Comparison of ENCODE assay signal across 20 cellular contexts in the genomic region with DNA sequence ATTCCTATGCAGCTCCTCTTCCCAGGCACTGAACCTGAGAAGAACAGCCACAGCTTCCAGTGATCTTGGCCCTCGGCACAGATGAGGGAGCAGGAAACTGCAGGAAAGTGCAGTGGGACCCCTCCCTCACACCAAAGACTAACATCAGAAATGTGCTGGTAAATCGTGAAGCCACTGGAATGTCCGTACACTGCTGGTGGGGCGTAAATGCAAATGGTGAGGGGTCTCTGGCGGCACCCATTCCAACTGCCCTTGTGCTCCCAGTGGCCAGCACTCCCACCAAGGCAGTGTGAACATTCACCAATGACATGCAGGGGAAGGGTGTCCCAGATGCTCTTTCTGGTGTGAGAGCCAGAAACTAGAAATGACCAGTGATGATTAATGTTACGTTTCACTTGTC.
DNase-seq lines count a peak whose midpoint lies in the region; ATAC-seq, FAIRE-seq and TF ChIP-seq lines count a peak whose summit lies in the region.
"Had no signal": no experiment of that assay in that cellular context is flagged by ENCODE, and none has a peak within 500 bp of the region (broad histone marks: within the 10 kb centered on the region; RNA-seq: fewer than 3 reads in every experiment).

No MANE protein-coding gene starts in this region.

- intact Hi-C loops in kidney (cut with DNase I) (no loop called here), HepG2 (cut with micrococcal nuclease; ENCODE audit: unreplicated experiment) (no loop called here)

- no peak for TF ChIP-seq RAD21 in HepG2 (CRISPR knock-in tag; IDR thresholded peaks at IDR 0.05)

- no peaks in the 10 kb centered on the region for H3K36me3 Mint-ChIP-seq in type B pancreatic cell

- H3K9ac ChIP-seq in kidney (ENCODE audit: low read length in 2 of 2) (no peak overlapping the region), HepG2 (ENCODE audit: insufficient read depth, low read depth, low read length) (no peak overlapping the region)
- H3K9ac ChIP-seq: GM23248 had no signal

- no peaks in the 10 kb centered on the region for H3K4me1 Mint-ChIP-seq in type B pancreatic cell (ENCODE audit: unreplicated experiment)

- no peak overlapping the region for H2AFZ ChIP-seq in HepG2 (ENCODE audit: low read length)
- H2AFZ ChIP-seq: GM23248 had no signal

- H3K4me3 Mint-ChIP-seq in type B pancreatic cell, result no peak overlapping the region
- H3K4me3 Mint-ChIP-seq: CD4-positive, alpha-beta T cell had no signal

- no peak overlapping the region for H3K4me3 ChIP-seq in Peyer's patch
- H3K4me3 ChIP-seq in kidney (ENCODE audit: low read length in 2 of 2), result no peak overlapping the region
- H3K4me3 ChIP-seq in HepG2 (replicated peaks in 1 of 3; ENCODE audit: insufficient read depth in 1 of 3, low read depth in 2 of 3, low read length in 3 of 3), result no peak overlapping the region
- H3K4me3 ChIP-seq: A549, GM23248, HAP-1 had no signal

- no peaks in the 10 kb centered on the region for H3K79me2 ChIP-seq in HepG2 (ENCODE audit: insufficient read depth, low read length)

- H3K9me3 Mint-ChIP-seq in type B pancreatic cell, result no peaks in the 10 kb centered on the region
- H3K9me3 Mint-ChIP-seq: CD4-positive, alpha-beta T cell had no signal

- no peaks in the 10 kb centered on the region for H3K36me3 ChIP-seq in Peyer's patch
- H3K36me3 ChIP-seq in kidney (ENCODE audit: control insufficient read depth in 1 of 2, insufficient read depth in 2 of 2, low read length in 2 of 2), result no peaks in the 10 kb centered on the region
- no peaks in the 10 kb centered on the region for H3K36me3 ChIP-seq in HepG2 (replicated peaks in 1 of 2; ENCODE audit: control insufficient read depth in 1 of 2, insufficient read depth in 2 of 2, low read length in 2 of 2)
- H3K36me3 ChIP-seq: HAP-1 had no signal

- no peak overlapping the region for H3K4me2 ChIP-seq in HepG2 (ENCODE audit: low read depth, low read length)
- H3K4me2 ChIP-seq: A549 had no signal

- TF ChIP-seq POLR2A in Peyer's patch (IDR thresholded peaks at IDR 0.05), result no peak
- TF ChIP-seq POLR2A in HepG2 (IDR thresholded peaks at IDR 0.05; ENCODE audit: insufficient read depth in 1 of 2, low read depth in 2 of 2, low read length in 2 of 2), result no peak

- H3K27ac Mint-ChIP-seq in type B pancreatic cell, result no peak overlapping the region
- H3K27ac Mint-ChIP-seq: CD4-positive, alpha-beta T cell had no signal

- peaks cover 15% of the 10 kb centered on the region for H3K27me3 Mint-ChIP-seq in type B pancreatic cell

- TF ChIP-seq EP300 in HepG2 (IDR thresholded peaks at IDR 0.05; ENCODE audit: low read depth in 2 of 2, low read length in 2 of 2), result no peak
- TF ChIP-seq EP300 in HepG2 (CRISPR knock-in tag; IDR thresholded peaks at IDR 0.05; ENCODE audit: borderline replicate concordance), result no peak

- no peak for TF ChIP-seq CTCF in Peyer's patch (IDR thresholded peaks at IDR 0.05)
- TF ChIP-seq CTCF in kidney (IDR thresholded peaks at IDR 0.05; ENCODE audit: borderline replicate concordance, extremely low read depth, insufficient read depth), result no peak
- no peak for TF ChIP-seq CTCF in type B pancreatic cell (conservative IDR thresholded peaks at IDR 0.05)
- TF ChIP-seq CTCF in HepG2 (CRISPR knock-in tag; IDR thresholded peaks at IDR 0.05), result no peak

- no peaks in the 10 kb centered on the region for H4K20me1 ChIP-seq in HepG2 (ENCODE audit: insufficient read depth, low read length)

- CTCF ChIA-PET in HepG2 (lab: Yijun Ruan, JAX; ENCODE audit: low intra/inter-chr PET ratio, low total read pairs), result no interaction called here

- FAIRE-seq in kidney (lab: Jason Lieb, UNC) (no peak), HepG2 (lab: Jason Lieb, UNC) (no peak)
- FAIRE-seq: A549, D721Med, G401.6, GM12891, GM18507 had no signal

- WGBS in HepG2 (ENCODE audit: low lambda C conversion rate), result 5% methylated on average over 5 of the region's 6 CpGs

- H3K27me3 ChIP-seq in Peyer's patch (no peaks in the 10 kb centered on the region), HepG2 (ENCODE audit: control insufficient read depth in 1 of 2, insufficient read depth in 2 of 2, low read length in 2 of 2) (no peaks in the 10 kb centered on the region; a peak in 1 of 5 replicates)

- no peak for ATAC-seq in activated CD4-positive, CD25-positive, alpha-beta regulatory T cell treated with anti-CD3 and anti-CD28 coated beads, Interleukin-2, amount 50 U/mL, for 24 hours
- ATAC-seq in HepG2 (no peak), HG03571 (IDR thresholded peaks at IDR 0.05; ENCODE audit: unreplicated experiment) (no peak)
- ATAC-seq: A549 had no signal

- H3K4me1 ChIP-seq in Peyer's patch (no peaks in the 10 kb centered on the region), kidney (ENCODE audit: control insufficient read depth in 1 of 2, insufficient read depth in 1 of 2, low read depth in 1 of 2, low read length in 2 of 2) (no peaks in the 10 kb centered on the region), HepG2 (ENCODE audit: insufficient read depth, low read length) (no peaks in the 10 kb centered on the region)
- H3K4me1 ChIP-seq: A549, Caco-2, HAP-1 had no signal

- H3K9me3 ChIP-seq in Peyer's patch (no peaks in the 10 kb centered on the region), kidney (ENCODE audit: control insufficient read depth in 1 of 2, low read length in 2 of 2) (no peaks in the 10 kb centered on the region), HepG2 (ENCODE audit: low read length) (no peaks in the 10 kb centered on the region)
- H3K9me3 ChIP-seq: A549, Caco-2, HAP-1 had no signal

- in situ Hi-C loops in HepG2 (cut with HindIII; ENCODE audit: extremely low pct_ligation_motif_present, low pct_unique_long_range_greater_than_20kb), result no loop called here

- DNase-seq in activated CD4-positive, CD25-positive, alpha-beta regulatory T cell treated with anti-CD3 and anti-CD28 coated beads, Interleukin-2, amount 50 U/mL, for 72 hours, result peak; percentile 12
- peak in 2 of 3 donors; percentile 28 to 33 for DNase-seq in Peyer's patch
- peak; percentile 35 for DNase-seq in kidney
- peak; percentile 29 for DNase-seq in type B pancreatic cell (ENCODE audit: extremely low spot score, unreplicated experiment)
- no peak for DNase-seq in HepG2 (ENCODE audit: low spot score)
- DNase-seq: AML-193, Caco-2, GM23248 had no signal

- BruUV-seq in HepG2 (replicated peaks; lab: Mats Ljungman, UMichigan), result no TSS peak

- H3K27ac ChIP-seq in Peyer's patch (no peak overlapping the region), kidney (ENCODE audit: low read depth in 2 of 2, low read length in 2 of 2) (no peak overlapping the region), HepG2 (ENCODE audit: extremely low read length, insufficient read depth, low read length) (no peak overlapping the region)
- H3K27ac ChIP-seq: 22Rv1, A549, C4-2B, GM23248, HL-60 had no signal

- POLR2A ChIA-PET in HepG2 (lab: Yijun Ruan, JAX), result no interaction called here

TF ChIP-seq in HepG2, 621 proteins besides CTCF, POLR2A, EP300 and RAD21:
- TF ChIP-seq ZNF883 (CRISPR knock-in tag; IDR thresholded peaks at IDR 0.05; ENCODE audit: not compliant biosample characterization) (no peak), ZFP36L1 (CRISPR knock-in tag; IDR thresholded peaks at IDR 0.05) (no peak), ZNF556 (CRISPR knock-in tag; IDR thresholded peaks at IDR 0.05; ENCODE audit: borderline replicate concordance) (no peak), KLF6 (CRISPR knock-in tag; IDR thresholded peaks at IDR 0.05) (no peak), ZNF746 (CRISPR knock-in tag; IDR thresholded peaks at IDR 0.05) (no peak)
- TF ChIP-seq, protein P1, sequence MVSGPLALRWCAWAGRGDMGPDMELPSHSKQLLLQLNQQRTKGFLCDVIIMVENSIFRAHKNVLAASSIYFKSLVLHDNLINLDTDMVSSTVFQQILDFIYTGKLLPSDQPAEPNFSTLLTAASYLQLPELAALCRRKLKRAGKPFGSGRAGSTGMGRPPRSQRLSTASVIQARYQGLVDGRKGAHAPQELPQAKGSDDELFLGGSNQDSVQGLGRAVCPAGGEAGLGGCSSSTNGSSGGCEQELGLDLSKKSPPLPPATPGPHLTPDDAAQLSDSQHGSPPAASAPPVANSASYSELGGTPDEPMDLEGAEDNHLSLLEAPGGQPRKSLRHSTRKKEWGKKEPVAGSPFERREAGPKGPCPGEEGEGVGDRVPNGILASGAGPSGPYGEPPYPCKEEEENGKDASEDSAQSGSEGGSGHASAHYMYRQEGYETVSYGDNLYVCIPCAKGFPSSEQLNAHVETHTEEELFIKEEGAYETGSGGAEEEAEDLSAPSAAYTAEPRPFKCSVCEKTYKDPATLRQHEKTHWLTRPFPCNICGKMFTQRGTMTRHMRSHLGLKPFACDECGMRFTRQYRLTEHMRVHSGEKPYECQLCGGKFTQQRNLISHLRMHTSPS (CRISPR knock-in tag; IDR thresholded peaks at IDR 0.05; ENCODE audit: low read depth), result no peak
